In genomic region chr3:46883252-46884185, GRCh38 we compare ENCODE assay signal across 8 cellular contexts. TPM values are rescaled to one million over a fixed set of nuclear protein-coding genes. Genes with fewer than 3 reads are reported as not detected.
DNase-seq lines count a peak whose midpoint lies in the region; ATAC-seq and TF ChIP-seq lines count a peak whose summit lies in the region.

No MANE protein-coding gene starts in this region.

- POLR2A ChIA-PET in Caco-2 (lab: Charles Lee), result no interaction called here

- no peak for DNase-seq in Caco-2
- DNase-seq in NT2/D1 (ENCODE audit: low read depth, low spot score), result no peak
- DNase-seq in esophagus squamous epithelium (lab: John Stamatoyannopoulos, UW), result no peak
- peak; percentile 75 for DNase-seq in neural progenitor cell (ENCODE audit: low spot score)
- DNase-seq in cerebellar nuclear complex (lab: John Stamatoyannopoulos, UW), result no peak
- no peak for DNase-seq in hippocampal formation (lab: John Stamatoyannopoulos, UW)
- no peak for DNase-seq in T1000 (lab: John Stamatoyannopoulos, UW)

- H3F3A ChIP-seq in neural progenitor cell (ENCODE audit: low read depth), result peaks cover 22% of the 10 kb centered on the region

- H3K27ac Mint-ChIP-seq in Caco-2 (ENCODE audit: unreplicated experiment), result no peak overlapping the region
- H3K27ac Mint-ChIP-seq in neural progenitor cell, result no peak overlapping the region

- H3K4me3 Mint-ChIP-seq in Caco-2 (ENCODE audit: unreplicated experiment) (peak overlapping the region; percentile 85), neural progenitor cell (peak overlapping the region; percentile 82)

- TF ChIP-seq CTCF in Caco-2 (IDR thresholded peaks at IDR 0.05; ENCODE audit: insufficient read depth in 1 of 2, low read depth in 1 of 2, low read length in 1 of 2, severe bottlenecking in 1 of 2, unreplicated experiment in 1 of 2) (no peak), esophagus squamous epithelium (IDR thresholded peaks at IDR 0.05) (no peak), neural progenitor cell (IDR thresholded peaks at IDR 0.05) (no peak)

- H3K4me1 Mint-ChIP-seq in Caco-2 (ENCODE audit: low read depth, unreplicated experiment) (peaks cover 10% of the 10 kb centered on the region), neural progenitor cell (peaks cover 25% of the 10 kb centered on the region)

- H3K79me2 ChIP-seq in neural progenitor cell (ENCODE audit: low read depth), result no peaks in the 10 kb centered on the region

- no peak for ATAC-seq in activated CD4-positive, CD25-positive, alpha-beta regulatory T cell treated with anti-CD3 and anti-CD28 coated beads, Interleukin-2, amount 50 U/mL, for 24 hours

- no peak for TF ChIP-seq POLR2A in esophagus squamous epithelium (IDR thresholded peaks at IDR 0.05)

- H3K9me3 ChIP-seq in Caco-2 (no peaks in the 10 kb centered on the region), NT2/D1 (ENCODE audit: insufficient read depth, low read length) (no peaks in the 10 kb centered on the region), esophagus squamous epithelium (no peaks in the 10 kb centered on the region), neural progenitor cell (ENCODE audit: low read depth) (no peaks in the 10 kb centered on the region)

- no TSS peak for BruUV-seq in Caco-2 (replicated peaks; lab: Mats Ljungman, UMichigan)

- H3K36me3 ChIP-seq in Caco-2 (ENCODE audit: control insufficient read depth, insufficient read depth, low read length) (no peaks in the 10 kb centered on the region), NT2/D1 (ENCODE audit: insufficient read depth, insufficient read length, low read length) (no peaks in the 10 kb centered on the region), esophagus squamous epithelium (no peaks in the 10 kb centered on the region), neural progenitor cell (no peaks in the 10 kb centered on the region)

- intact Hi-C loops in Caco-2 (cut with micrococcal nuclease; ENCODE audit: unreplicated experiment), result no loop called here
- intact Hi-C loops in esophagus squamous epithelium (cut with DNase I), result no loop called here

- peak overlapping the region; percentile 58 for H3K4me3 ChIP-seq in Caco-2 (ENCODE audit: low read depth, low read length)
- H3K4me3 ChIP-seq in NT2/D1 (ENCODE audit: insufficient read length, low read depth), result peak overlapping the region; percentile 57
- H3K4me3 ChIP-seq in esophagus squamous epithelium, result peak overlapping the region; percentile 38 to 74 (median 57)
- H3K4me3 ChIP-seq in neural progenitor cell, result peak overlapping the region; percentile 58

- H3K27me3 ChIP-seq in Caco-2 (replicated peaks; ENCODE audit: control insufficient read depth, insufficient read depth, low read length), result no peaks in the 10 kb centered on the region
- peaks cover 59% of the 10 kb centered on the region for H3K27me3 ChIP-seq in NT2/D1 (ENCODE audit: insufficient read depth, insufficient read length)
- H3K27me3 ChIP-seq in esophagus squamous epithelium, result peaks cover 11 to 67% (median 16%) of the 10 kb centered on the region in 4 donors
- H3K27me3 ChIP-seq in neural progenitor cell, result peaks cover 98% of the 10 kb centered on the region

- no peaks in the 10 kb centered on the region for H3K9me3 Mint-ChIP-seq in Caco-2 (ENCODE audit: unreplicated experiment)
- H3K9me3 Mint-ChIP-seq in neural progenitor cell, result no peaks in the 10 kb centered on the region

- H3K36me3 Mint-ChIP-seq in Caco-2 (ENCODE audit: insufficient read depth, unreplicated experiment) (no peaks in the 10 kb centered on the region), neural progenitor cell (no peaks in the 10 kb centered on the region)

- H4K20me1 ChIP-seq in neural progenitor cell (ENCODE audit: low read depth), result peaks cover 37% of the 10 kb centered on the region

- CTCF ChIA-PET in Caco-2 (lab: Charles Lee), result interaction anchor here (0.5 kb wide), 1 partner anchor 1518 kb away, joined by 3 read pairs; no protein-coding TSS in a partner anchor

- H3K27ac ChIP-seq in esophagus squamous epithelium (peak overlapping the region in 1 of 4 donors; percentile 80), neural progenitor cell (no peak overlapping the region)

- peaks cover 9% of the 10 kb centered on the region for H3K27me3 Mint-ChIP-seq in Caco-2 (ENCODE audit: insufficient read depth, unreplicated experiment)
- peaks cover 42% of the 10 kb centered on the region for H3K27me3 Mint-ChIP-seq in neural progenitor cell (ENCODE audit: insufficient read depth, low read depth)

- H2AFZ ChIP-seq in neural progenitor cell (replicated peaks), result peak overlapping the region; percentile 31

- H3K9ac ChIP-seq in NT2/D1 (ENCODE audit: insufficient read length, low read depth), result peak overlapping the region; percentile 78
- H3K9ac ChIP-seq in neural progenitor cell, result no peak overlapping the region

- H3K4me1 ChIP-seq in Caco-2 (peaks cover 28% of the 10 kb centered on the region), NT2/D1 (ENCODE audit: insufficient read depth, insufficient read length) (peaks cover 20% of the 10 kb centered on the region), esophagus squamous epithelium (peaks cover 10 to 42% (median 16%) of the 10 kb centered on the region in 3 donors), neural progenitor cell (peaks cover 13% of the 10 kb centered on the region)

- WGBS in esophagus squamous epithelium, 2 donors, result 12% methylated on average over 18 of the region's 66 CpGs; no CpG with 5 or more reads in 1 of the 2 donors

- peak overlapping the region; percentile 89 for H3K4me2 ChIP-seq in neural progenitor cell

RNA-seq across cellular contexts. Expression of gene PTH1R, which starts 6.0 kb away (rescaled TPM):
- total RNA-seq in Caco-2 (2022), result 5.1 and 6.8 TPM in 2 replicates
- 1 to 10 TPM in 3 of 4 donors, under 1 TPM in 1; 0.40 to 1.9 (median 1.5) TPM for total RNA-seq in esophagus squamous epithelium
- 0.43 TPM in 1 of 2 replicates, not detected in the other for total RNA-seq in neural progenitor cell (ENCODE audit: low replicate concordance)

RNA-seq across cellular contexts. Expression of gene MYL3, which starts 20.3 kb away (rescaled TPM):
- 13.0 and 13.8 TPM in 2 replicates for total RNA-seq in Caco-2 (2022)
- total RNA-seq in esophagus squamous epithelium, result 1 to 10 TPM in 1 of 4 donors, under 1 TPM in 1, not detected in 2; 0.38 to 1.1 TPM
- total RNA-seq in neural progenitor cell (ENCODE audit: low replicate concordance), result not detected in 2 replicates
